ENCODE assay signal across 1 cellular context in the genomic region with DNA sequence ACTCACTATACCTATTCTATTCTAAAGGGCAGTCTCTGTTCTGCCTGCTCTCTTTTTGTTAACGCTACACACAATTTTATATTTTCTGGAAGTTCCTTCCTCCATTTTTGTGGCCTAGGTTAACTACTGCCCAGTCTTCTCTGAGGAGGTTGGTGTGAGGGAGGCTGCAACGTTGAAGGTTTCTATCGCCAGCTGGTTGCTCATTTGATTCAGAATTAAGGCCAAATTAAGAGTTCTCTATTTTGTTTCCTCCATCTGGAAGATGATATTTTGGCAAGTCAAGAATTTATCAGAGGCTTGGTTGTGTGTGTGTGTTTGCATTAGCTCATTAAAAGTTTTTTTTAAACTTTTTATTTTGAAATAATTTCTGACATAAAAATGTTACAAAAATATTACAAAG.
TF ChIP-seq lines count a peak whose summit lies in the region.

No MANE protein-coding gene starts in this region.

TF ChIP-seq in WTC11, 78 proteins besides CTCF, POLR2A, EP300 and RAD21 (continued from another document):
- TF ChIP-seq ZNF396 (CRISPR knock-in tag; IDR thresholded peaks at IDR 0.05; ENCODE audit: borderline replicate concordance), result no peak
- no peak for TF ChIP-seq ZNF219 (CRISPR knock-in tag; IDR thresholded peaks at IDR 0.05; ENCODE audit: borderline replicate concordance)
- no peak for TF ChIP-seq NFE2L1 (CRISPR knock-in tag; IDR thresholded peaks at IDR 0.05)
- no peak for TF ChIP-seq GTF2I (CRISPR knock-in tag; conservative IDR thresholded peaks at IDR 0.05)
- no peak for TF ChIP-seq ZNF138 (CRISPR knock-in tag; conservative IDR thresholded peaks at IDR 0.05)
- no peak for TF ChIP-seq TEAD1 (CRISPR knock-in tag; IDR thresholded peaks at IDR 0.05)
- no peak for TF ChIP-seq SMAD4 (CRISPR knock-in tag; IDR thresholded peaks at IDR 0.05)
- TF ChIP-seq, protein P1, sequence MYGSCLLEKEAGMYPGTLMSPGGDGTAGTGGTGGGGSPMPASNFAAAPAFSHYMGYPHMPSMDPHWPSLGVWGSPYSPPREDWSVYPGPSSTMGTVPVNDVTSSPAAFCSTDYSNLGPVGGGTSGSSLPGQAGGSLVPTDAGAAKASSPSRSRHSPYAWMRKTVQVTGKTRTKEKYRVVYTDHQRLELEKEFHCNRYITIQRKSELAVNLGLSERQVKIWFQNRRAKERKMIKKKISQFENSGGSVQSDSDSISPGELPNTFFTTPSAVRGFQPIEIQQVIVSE (CRISPR knock-in tag; IDR thresholded peaks at IDR 0.05; ENCODE audit: borderline replicate concordance), result no peak
- TF ChIP-seq, protein P2, sequence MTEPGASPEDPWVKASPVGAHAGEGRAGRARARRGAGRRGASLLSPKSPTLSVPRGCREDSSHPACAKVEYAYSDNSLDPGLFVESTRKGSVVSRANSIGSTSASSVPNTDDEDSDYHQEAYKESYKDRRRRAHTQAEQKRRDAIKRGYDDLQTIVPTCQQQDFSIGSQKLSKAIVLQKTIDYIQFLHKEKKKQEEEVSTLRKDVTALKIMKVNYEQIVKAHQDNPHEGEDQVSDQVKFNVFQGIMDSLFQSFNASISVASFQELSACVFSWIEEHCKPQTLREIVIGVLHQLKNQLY (CRISPR knock-in tag; IDR thresholded peaks at IDR 0.05), result no peak
- TF ChIP-seq NR2C2 (CRISPR knock-in tag; IDR thresholded peaks at IDR 0.05), result no peak
- TF ChIP-seq, protein P3, sequence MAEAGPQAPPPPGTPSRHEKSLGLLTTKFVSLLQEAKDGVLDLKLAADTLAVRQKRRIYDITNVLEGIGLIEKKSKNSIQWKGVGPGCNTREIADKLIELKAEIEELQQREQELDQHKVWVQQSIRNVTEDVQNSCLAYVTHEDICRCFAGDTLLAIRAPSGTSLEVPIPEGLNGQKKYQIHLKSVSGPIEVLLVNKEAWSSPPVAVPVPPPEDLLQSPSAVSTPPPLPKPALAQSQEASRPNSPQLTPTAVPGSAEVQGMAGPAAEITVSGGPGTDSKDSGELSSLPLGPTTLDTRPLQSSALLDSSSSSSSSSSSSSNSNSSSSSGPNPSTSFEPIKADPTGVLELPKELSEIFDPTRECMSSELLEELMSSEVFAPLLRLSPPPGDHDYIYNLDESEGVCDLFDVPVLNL (CRISPR knock-in tag; IDR thresholded peaks at IDR 0.05; ENCODE audit: borderline replicate concordance, low read depth), result no peak
- no peak for TF ChIP-seq IRF1 (CRISPR knock-in tag; IDR thresholded peaks at IDR 0.05)
TF ChIP-seq in WTC11: peak in this region for 0.
